8 cellular contexts compared by ENCODE assay signal in the genomic region with DNA sequence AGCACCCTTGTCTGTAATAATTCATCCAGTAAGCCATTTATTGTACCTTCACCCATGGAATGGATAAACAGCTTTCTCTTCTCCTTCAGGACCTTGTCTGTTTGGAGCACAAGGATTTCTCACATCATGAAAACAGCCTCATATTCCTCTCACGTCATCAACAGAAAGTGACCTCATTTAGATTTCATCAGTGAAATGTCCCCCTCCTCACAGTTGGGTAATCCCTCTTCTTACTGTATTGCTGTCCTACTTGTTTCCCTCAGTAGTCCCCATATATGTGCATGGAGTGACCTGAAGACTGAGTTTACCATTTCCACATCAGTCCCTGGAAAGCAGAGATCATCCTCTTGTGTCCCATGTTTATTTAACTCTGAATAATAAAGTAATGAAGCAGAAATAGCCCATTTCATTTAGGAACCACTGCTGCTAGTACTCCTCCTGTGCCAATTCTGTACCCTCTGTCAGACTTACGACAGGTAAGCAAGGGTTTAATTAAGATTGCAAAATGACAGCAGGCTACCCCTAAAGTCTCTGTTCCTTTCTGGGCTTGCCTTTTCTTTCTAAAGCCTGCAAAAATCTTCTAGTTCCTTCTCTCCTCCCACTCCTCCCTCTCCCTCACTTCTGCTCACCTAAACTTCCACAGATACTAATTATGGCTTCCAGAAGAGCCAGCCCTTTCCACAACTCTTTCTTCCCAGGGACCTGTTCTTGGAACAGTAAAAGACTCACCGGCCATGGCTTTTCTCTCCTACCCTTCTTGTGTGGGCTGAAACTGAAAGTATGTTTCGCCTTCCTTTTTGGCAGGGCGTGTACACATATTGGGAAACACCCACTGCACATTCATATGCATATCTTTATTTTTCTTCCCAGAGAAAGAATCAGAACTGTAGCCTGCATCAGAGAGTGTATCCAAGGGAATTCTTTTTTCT. TPM values are rescaled to one million over a fixed set of nuclear protein-coding genes. Genes with fewer than 3 reads are reported as not detected.
DNase-seq lines count a peak whose midpoint lies in the region; ATAC-seq lines count a peak whose summit lies in the region.
"Not testable (repeated sequence)": the region's sequence is repeated elsewhere in the genome, so short reads cannot be mapped to it uniquely, and the experiment has no call there.

A gene (minus strand): TSS at position 774 of the 929 bp plus-strand sequence. CDS start 38 bp downstream, at position 736.

- not testable (repeated sequence) for H3K36me3 ChIP-seq in CD4-positive, alpha-beta memory T cell (ENCODE audit: insufficient read depth, low read length)

- not testable (repeated sequence) for H3K9me3 ChIP-seq in CD4-positive, alpha-beta memory T cell (ENCODE audit: control insufficient read depth in 1 of 2, low read length in 2 of 2)

- H3K4me1 ChIP-seq in CD4-positive, alpha-beta memory T cell (ENCODE audit: insufficient read depth, low read length), result peaks cover 40% of the 10 kb centered on the region

- in situ Hi-C loops in endometrial microvascular endothelial cells (cut with HindIII; ENCODE audit: inconsistent ontology term, low pct_unique_long_range_greater_than_20kb, low sequenced_read_pairs), result not testable (repeated sequence)

- POLR2A ChIA-PET in CD4-positive, alpha-beta memory T cell (lab: Charles Lee; ENCODE audit: partially characterized antibody), result interaction anchor here (0.6 to 1.3 kb wide), 4 partner anchors 13 to 339 kb away, joined by 3 read pairs; no protein-coding TSS in a partner anchor

- H3K27me3 Mint-ChIP-seq in CD4-positive, alpha-beta memory T cell; memory B cell: not testable (repeated sequence)

- H3K27ac Mint-ChIP-seq in CD4-positive, alpha-beta memory T cell, result peak within 1 kb of the TSS; percentile 77 to 100 (median 98)
- H3K27ac Mint-ChIP-seq in memory B cell, result peak within 1 kb of the TSS; percentile 97

- H3K27me3 ChIP-seq in CD4-positive, alpha-beta memory T cell (ENCODE audit: insufficient read depth, low read length), result not testable (repeated sequence)

- peaks cover 36 to 68% (median 43%) of the 10 kb centered on the region in 4 donors for H3K4me1 Mint-ChIP-seq in CD4-positive, alpha-beta memory T cell
- H3K4me1 Mint-ChIP-seq in memory B cell, result peaks cover 31% of the 10 kb centered on the region

- H3K36me3 Mint-ChIP-seq in CD4-positive, alpha-beta memory T cell, result peaks cover 27 to 40% of the 10 kb centered on the region in 2 donors
- peaks cover 17% of the 10 kb centered on the region for H3K36me3 Mint-ChIP-seq in memory B cell

- H3K4me3 ChIP-seq in CD4-positive, alpha-beta memory T cell (ENCODE audit: low read length in 2 of 2), result peak within 1 kb of the TSS; percentile 60 to 87

- peak; percentile 100 for ATAC-seq in GM19395 (IDR thresholded peaks at IDR 0.05; ENCODE audit: unreplicated experiment)
- ATAC-seq in HG03060 (IDR thresholded peaks at IDR 0.05; ENCODE audit: low read depth, unreplicated experiment), result peak; percentile 99
- peak; percentile 98 for ATAC-seq in memory B cell (ENCODE audit: low read depth)

- intact Hi-C loops in CD4-positive, alpha-beta memory T cell (cut with micrococcal nuclease), result loop anchor here (1.0 to 10.0 kb wide), 3 partner anchors 12 to 340 kb away; no protein-coding TSS in a partner anchor

- CTCF ChIA-PET in CD4-positive, alpha-beta memory T cell (lab: Charles Lee; ENCODE audit: partially characterized antibody), result interaction anchor here (1.3 kb wide), 1 partner anchor 98 kb away, joined by 5 read pairs; no protein-coding TSS in a partner anchor

- DNase-seq in CD4-positive, alpha-beta memory T cell, result peak; percentile 45 to 58 (median 56)
- DNase-seq in NOMO-1 treated with dmso at 0.1 percent for 144 hours (lab: John Stamatoyannopoulos, UW; ENCODE audit: unreplicated experiment) (peak; percentile 44), activated T-cell treated with anti-CD3 and anti-CD28 coated beads for 4 hours (peak; percentile 15), memory B cell (ENCODE audit: low spot score in 2 of 2) (peak; percentile 25 to 26)
- peak; percentile 43 for DNase-seq in stimulated activated CD8-positive, alpha-beta memory T cell treated with anti-CD3 and anti-CD28 coated beads, Interleukin-4, amount 100 ng/mL, for 48 hours

- peak within 1 kb of the TSS; percentile 73 for H3K27ac ChIP-seq in CD4-positive, alpha-beta memory T cell (ENCODE audit: low read depth, low read length)

- H3K4me3 Mint-ChIP-seq in CD4-positive, alpha-beta memory T cell, result peak within 1 kb of the TSS; percentile 94 to 99 (median 98)
- peak within 1 kb of the TSS; percentile 97 for H3K4me3 Mint-ChIP-seq in memory B cell

- H3K9me3 Mint-ChIP-seq in CD4-positive, alpha-beta memory T cell; memory B cell: not testable (repeated sequence)

RNA-seq across cellular contexts. Expression of the gene that starts here (rescaled TPM):
- total RNA-seq in CD4-positive, alpha-beta memory T cell, result 10 to 100 TPM; 56.1 to 59.0 TPM
- polyA plus RNA-seq in CD4-positive, alpha-beta memory T cell, result 100 to 1,000 TPM; 190 to 219 TPM
- 184 TPM for total RNA-seq in endometrial microvascular endothelial cells (ENCODE audit: inconsistent ontology term)

Comparison
In these comparisons a context has a peak if more than half of its experiments do, and no peak if none do; other contexts are left out.
1. Peak in every context shown above with its lines: DNase-seq, ATAC-seq, H3K4me3 ChIP-seq and H3K27ac ChIP-seq.